In genomic region chr20:4174909-4175308, GRCh38 we compare ENCODE assay signal across 27 cellular contexts.
"Had no signal": no experiment of that assay in that cellular context is flagged by ENCODE, and none has a peak within 500 bp of the region (broad histone marks: within the 10 kb centered on the region; RNA-seq: fewer than 3 reads in every experiment).

No MANE protein-coding gene starts in this region.

- H3K9me3 Mint-ChIP-seq: activated naive CD4-positive, alpha-beta T cell treated with anti-CD3 and anti-CD28 coated beads for 36 hours; activated T-helper 17 cell treated with anti-CD3 and anti-CD28 coated beads, Interleukin-2, amount 50 U/mL, for 72 hours had no signal

- H3K9me3 ChIP-seq: Peyer's patch had no signal

- H3K4me3 Mint-ChIP-seq: activated CD4-positive, alpha-beta memory T cell treated with anti-CD3 and anti-CD28 coated beads, Interleukin-2, amount 10 ng/mL, durations not matched to agents 7 days and 5 days; activated naive CD4-positive, alpha-beta T cell treated with anti-CD3 and anti-CD28 coated beads for 36 hours; activated naive CD8-positive, alpha-beta T cell; activated T-helper 17 cell treated with anti-CD3 and anti-CD28 coated beads, Interleukin-2, amount 50 U/mL, for 72 hours; brain; T-helper 17 cell had no signal

- ATAC-seq: activated T-helper 17 cell treated with anti-CD3 and anti-CD28 coated beads, Interleukin-2, amount 50 U/mL, for 72 hours; T-helper 17 cell had no signal

- H3K27me3 ChIP-seq: cardiac muscle cell, Peyer's patch had no signal

- H3K36me3 ChIP-seq: cardiac muscle cell had no signal

- DNase-seq: activated CD4-positive, alpha-beta memory T cell treated with anti-CD3 and anti-CD28 coated beads, Interleukin-2, amount 10 ng/mL, durations not matched to agents 7 days and 5 days; activated CD4-positive, alpha-beta T cell treated with anti-CD3 and anti-CD28 coated beads, Interleukin-2, amount 50 U/mL, for 1 hour; activated CD4-positive, CD25-positive, alpha-beta regulatory T cell; activated gamma-delta T cell; activated naive CD4-positive, alpha-beta T cell treated with anti-CD3 and anti-CD28 coated beads for 36 hours; activated T-cell treated with anti-CD3 and anti-CD28 coated beads for 4 hours; activated T-cell treated with anti-CD3 and anti-CD28 coated beads, Interleukin-2, amount 50 U/mL, for 48 hours; amygdala; cerebellar nuclear complex; MM.1S; NCI-H1105; NCI-H1436; NCI-H1694 treated with DMSO at 0.1 percent for 48 hours; NCI-H2029 treated with DMSO at 0.1 percent for 48 hours; NCI-H2171; NCI-H2227 treated with DMSO at 0.1 percent for 48 hours; NCI-H446 treated with DMSO at 0.1 percent for 48 hours; NCI-H524 treated with DMSO at 0.1 percent for 48 hours; NCI-H82; Peyer's patch; SHP77 treated with DMSO at 0.1 percent for 48 hours; T-helper 17 cell; T-helper 9 cell had no signal

- H3K4me3 ChIP-seq: cardiac muscle cell, Peyer's patch had no signal

- H3K27ac ChIP-seq: cardiac muscle cell, Peyer's patch had no signal

- H3K27me3 Mint-ChIP-seq: activated CD4-positive, alpha-beta memory T cell treated with anti-CD3 and anti-CD28 coated beads, Interleukin-2, amount 10 ng/mL, durations not matched to agents 7 days and 5 days; activated naive CD8-positive, alpha-beta T cell; activated T-helper 17 cell treated with anti-CD3 and anti-CD28 coated beads, Interleukin-2, amount 50 U/mL, for 72 hours; brain; T-helper 17 cell had no signal

- H3K27ac Mint-ChIP-seq: activated CD4-positive, alpha-beta memory T cell treated with anti-CD3 and anti-CD28 coated beads, Interleukin-2, amount 10 ng/mL, durations not matched to agents 7 days and 5 days; activated naive CD8-positive, alpha-beta T cell; activated T-helper 17 cell treated with anti-CD3 and anti-CD28 coated beads, Interleukin-2, amount 50 U/mL, for 72 hours; T-helper 17 cell had no signal
